Comparison of ENCODE assay signal across 1 cellular context in the genomic region with DNA sequence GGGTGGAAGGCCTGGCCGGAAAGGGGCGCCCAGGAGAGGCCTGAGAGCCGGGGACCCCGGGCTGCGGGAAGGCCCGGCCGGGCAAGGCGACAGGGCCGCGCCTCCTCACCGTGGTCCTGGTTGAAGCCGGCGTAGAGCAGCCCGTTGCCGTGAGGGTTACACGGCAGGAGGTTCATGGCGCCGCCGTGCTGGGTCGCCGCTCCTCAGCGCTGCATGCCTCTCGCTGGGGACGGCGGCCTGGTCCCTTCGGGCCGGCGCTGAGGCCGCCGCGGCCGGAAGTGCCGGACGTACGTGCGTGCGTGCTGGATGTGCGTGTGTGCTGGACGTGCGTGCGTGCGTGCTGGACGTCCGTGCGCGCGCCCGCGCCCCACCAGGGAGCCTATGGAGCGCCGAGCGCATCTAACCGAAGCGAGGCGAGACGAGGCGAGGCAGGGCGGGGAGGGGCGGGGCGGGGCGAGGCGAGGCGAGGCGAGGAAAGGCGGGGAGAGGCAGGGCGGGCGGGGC.
TF ChIP-seq lines count a peak whose summit lies in the region.

WDR45B (minus strand) TSS at position 280 of the 504 bp plus-strand sequence; CDS start at position 176, 104 bp downstream.

TF ChIP-seq in HepG2, 621 proteins besides CTCF, POLR2A, EP300 and RAD21 (continued from another document):
- TF ChIP-seq ZBED4 (CRISPR knock-in tag; IDR thresholded peaks at IDR 0.05; ENCODE audit: borderline replicate concordance): peak; percentile 76; the same call in 1 of the 2 replicates
- TF ChIP-seq FOXO4 (CRISPR knock-in tag; conservative IDR thresholded peaks at IDR 0.05): no peak
- TF ChIP-seq PCBP2 (optimal IDR thresholded peaks at IDR 0.05; ENCODE audit: low read depth, low read length, poor library complexity, severe bottlenecking): no peak
- no peak for TF ChIP-seq ZNF552 (CRISPR knock-in tag; IDR thresholded peaks at IDR 0.05; ENCODE audit: borderline replicate concordance)
- peak; percentile 92 for TF ChIP-seq BORCS8-MEF2B (CRISPR knock-in tag; IDR thresholded peaks at IDR 0.05)
- TF ChIP-seq ETV6 (CRISPR knock-in tag; conservative IDR thresholded peaks at IDR 0.05): peak; percentile 94
- TF ChIP-seq, protein P1, sequence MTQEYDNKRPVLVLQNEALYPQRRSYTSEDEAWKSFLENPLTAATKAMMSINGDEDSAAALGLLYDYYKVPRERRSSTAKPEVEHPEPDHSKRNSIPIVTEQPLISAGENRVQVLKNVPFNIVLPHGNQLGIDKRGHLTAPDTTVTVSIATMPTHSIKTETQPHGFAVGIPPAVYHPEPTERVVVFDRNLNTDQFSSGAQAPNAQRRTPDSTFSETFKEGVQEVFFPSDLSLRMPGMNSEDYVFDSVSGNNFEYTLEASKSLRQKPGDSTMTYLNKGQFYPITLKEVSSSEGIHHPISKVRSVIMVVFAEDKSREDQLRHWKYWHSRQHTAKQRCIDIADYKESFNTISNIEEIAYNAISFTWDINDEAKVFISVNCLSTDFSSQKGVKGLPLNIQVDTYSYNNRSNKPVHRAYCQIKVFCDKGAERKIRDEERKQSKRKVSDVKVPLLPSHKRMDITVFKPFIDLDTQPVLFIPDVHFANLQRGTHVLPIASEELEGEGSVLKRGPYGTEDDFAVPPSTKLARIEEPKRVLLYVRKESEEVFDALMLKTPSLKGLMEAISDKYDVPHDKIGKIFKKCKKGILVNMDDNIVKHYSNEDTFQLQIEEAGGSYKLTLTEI (CRISPR knock-in tag; conservative IDR thresholded peaks at IDR 0.05): no peak
- no peak for TF ChIP-seq AKNA (CRISPR knock-in tag; IDR thresholded peaks at IDR 0.05; ENCODE audit: borderline replicate concordance)
- no peak for TF ChIP-seq KLF11 (CRISPR knock-in tag; IDR thresholded peaks at IDR 0.05)
- no peak for TF ChIP-seq ARID2 (CRISPR knock-in tag; IDR thresholded peaks at IDR 0.05; ENCODE audit: borderline replicate concordance)
- no peak for TF ChIP-seq KDM1A (CRISPR knock-in tag; IDR thresholded peaks at IDR 0.05)
- TF ChIP-seq POLR2AphosphoS2 (IDR thresholded peaks at IDR 0.05; ENCODE audit: low read depth, low read length): no peak
- TF ChIP-seq RXRA (CRISPR knock-in tag; IDR thresholded peaks at IDR 0.05): peak; percentile 79
- TF ChIP-seq, protein P2, sequence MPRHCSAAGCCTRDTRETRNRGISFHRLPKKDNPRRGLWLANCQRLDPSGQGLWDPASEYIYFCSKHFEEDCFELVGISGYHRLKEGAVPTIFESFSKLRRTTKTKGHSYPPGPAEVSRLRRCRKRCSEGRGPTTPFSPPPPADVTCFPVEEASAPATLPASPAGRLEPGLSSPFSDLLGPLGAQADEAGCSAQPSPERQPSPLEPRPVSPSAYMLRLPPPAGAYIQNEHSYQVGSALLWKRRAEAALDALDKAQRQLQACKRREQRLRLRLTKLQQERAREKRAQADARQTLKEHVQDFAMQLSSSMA (CRISPR knock-in tag; IDR thresholded peaks at IDR 0.05): peak; percentile 66; the same call in 1 of the 2 replicates
- TF ChIP-seq ZNF761 (CRISPR knock-in tag; conservative IDR thresholded peaks at IDR 0.05): peak; percentile 59; the same call in 1 of the 2 replicates
- TF ChIP-seq SMC3 (IDR thresholded peaks at IDR 0.05; ENCODE audit: low read length): no peak
- no peak for TF ChIP-seq ZNF792 (CRISPR knock-in tag; IDR thresholded peaks at IDR 0.05)
- TF ChIP-seq ZSCAN29 (CRISPR knock-in tag; conservative IDR thresholded peaks at IDR 0.05): no peak
